ENCODE assay signal across 1 cellular context in the genomic region with DNA sequence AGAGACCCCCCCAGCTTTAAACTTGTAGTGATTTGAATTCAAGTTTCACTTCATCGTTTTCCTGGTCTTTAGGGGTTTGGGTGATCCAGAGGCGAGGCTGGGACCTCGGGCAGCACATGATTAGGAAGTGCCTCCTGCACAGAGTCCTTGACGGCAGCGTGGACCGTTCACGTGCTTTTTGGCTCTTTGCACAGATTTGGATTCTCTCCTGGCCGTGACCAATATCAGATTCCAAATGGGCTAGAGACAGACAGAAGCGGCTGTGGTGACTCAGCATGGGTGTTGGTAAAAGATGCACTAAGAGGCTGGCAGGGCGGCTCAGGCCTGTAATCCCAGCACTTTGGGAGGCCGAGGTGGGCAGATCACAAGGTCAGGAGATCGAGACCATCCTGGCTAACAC.
TF ChIP-seq lines count a peak whose summit lies in the region.

No MANE protein-coding gene starts in this region.

TF ChIP-seq in GM12878, 131 proteins besides CTCF, POLR2A, EP300 and RAD21:
- no peak; the same call in 1 of the 2 replicates for TF ChIP-seq ZBTB4 (CRISPR knock-in tag; IDR thresholded peaks at IDR 0.05)
- TF ChIP-seq HDAC6 (IDR thresholded peaks at IDR 0.05; ENCODE audit: unreplicated experiment), result peak; percentile 30
- peak; percentile 3; the same call in 1 of the 2 replicates for TF ChIP-seq BACH1 (IDR thresholded peaks at IDR 0.05; ENCODE audit: borderline replicate concordance)
- no peak for TF ChIP-seq IRF4 (IDR thresholded peaks at IDR 0.05; ENCODE audit: low read depth, low read length)
- TF ChIP-seq POLR2AphosphoS5 (IDR thresholded peaks at IDR 0.05; ENCODE audit: low read length), result 0 out of 2 replicates have a peak, but pooled peaks have one; percentile 8
- TF ChIP-seq, protein P1, sequence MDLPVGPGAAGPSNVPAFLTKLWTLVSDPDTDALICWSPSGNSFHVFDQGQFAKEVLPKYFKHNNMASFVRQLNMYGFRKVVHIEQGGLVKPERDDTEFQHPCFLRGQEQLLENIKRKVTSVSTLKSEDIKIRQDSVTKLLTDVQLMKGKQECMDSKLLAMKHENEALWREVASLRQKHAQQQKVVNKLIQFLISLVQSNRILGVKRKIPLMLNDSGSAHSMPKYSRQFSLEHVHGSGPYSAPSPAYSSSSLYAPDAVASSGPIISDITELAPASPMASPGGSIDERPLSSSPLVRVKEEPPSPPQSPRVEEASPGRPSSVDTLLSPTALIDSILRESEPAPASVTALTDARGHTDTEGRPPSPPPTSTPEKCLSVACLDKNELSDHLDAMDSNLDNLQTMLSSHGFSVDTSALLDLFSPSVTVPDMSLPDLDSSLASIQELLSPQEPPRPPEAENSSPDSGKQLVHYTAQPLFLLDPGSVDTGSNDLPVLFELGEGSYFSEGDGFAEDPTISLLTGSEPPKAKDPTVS (IDR thresholded peaks at IDR 0.05; ENCODE audit: low read depth, low read length), result no peak
- no peak for TF ChIP-seq DPF2 (IDR thresholded peaks at IDR 0.05)
- TF ChIP-seq ZNF217 (IDR thresholded peaks at IDR 0.05), result 0 out of 2 replicates have a peak, but pooled peaks have one; percentile 20
- TF ChIP-seq KAT2A (conservative IDR thresholded peaks at IDR 0.05; ENCODE audit: control insufficient read depth, low read depth, low read length), result no peak
- no peak for TF ChIP-seq BHLHE40 (IDR thresholded peaks at IDR 0.05; ENCODE audit: borderline replicate concordance in 1 of 2, low read depth in 2 of 2, low read length in 1 of 2)
- no peak for TF ChIP-seq GATAD2B (conservative IDR thresholded peaks at IDR 0.05; ENCODE audit: low read depth)
- no peak for TF ChIP-seq SIX5 (IDR thresholded peaks at IDR 0.05; ENCODE audit: low read depth, low read length, severe bottlenecking)
- TF ChIP-seq, protein P2, sequence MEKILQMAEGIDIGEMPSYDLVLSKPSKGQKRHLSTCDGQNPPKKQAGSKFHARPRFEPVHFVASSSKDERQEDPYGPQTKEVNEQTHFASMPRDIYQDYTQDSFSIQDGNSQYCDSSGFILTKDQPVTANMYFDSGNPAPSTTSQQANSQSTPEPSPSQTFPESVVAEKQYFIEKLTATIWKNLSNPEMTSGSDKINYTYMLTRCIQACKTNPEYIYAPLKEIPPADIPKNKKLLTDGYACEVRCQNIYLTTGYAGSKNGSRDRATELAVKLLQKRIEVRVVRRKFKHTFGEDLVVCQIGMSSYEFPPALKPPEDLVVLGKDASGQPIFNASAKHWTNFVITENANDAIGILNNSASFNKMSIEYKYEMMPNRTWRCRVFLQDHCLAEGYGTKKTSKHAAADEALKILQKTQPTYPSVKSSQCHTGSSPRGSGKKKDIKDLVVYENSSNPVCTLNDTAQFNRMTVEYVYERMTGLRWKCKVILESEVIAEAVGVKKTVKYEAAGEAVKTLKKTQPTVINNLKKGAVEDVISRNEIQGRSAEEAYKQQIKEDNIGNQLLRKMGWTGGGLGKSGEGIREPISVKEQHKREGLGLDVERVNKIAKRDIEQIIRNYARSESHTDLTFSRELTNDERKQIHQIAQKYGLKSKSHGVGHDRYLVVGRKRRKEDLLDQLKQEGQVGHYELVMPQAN (conservative IDR thresholded peaks at IDR 0.05), result no peak
- TF ChIP-seq MAX (IDR thresholded peaks at IDR 0.05; ENCODE audit: low read depth, low read length), result no peak
- no peak for TF ChIP-seq JUND (IDR thresholded peaks at IDR 0.05; ENCODE audit: low read depth, low read length)
- TF ChIP-seq POU2F2 (IDR thresholded peaks at IDR 0.05; ENCODE audit: borderline replicate concordance, low read depth, low read length), result no peak
